Comparison of ENCODE assay signal across 19 cellular contexts in the genomic region with DNA sequence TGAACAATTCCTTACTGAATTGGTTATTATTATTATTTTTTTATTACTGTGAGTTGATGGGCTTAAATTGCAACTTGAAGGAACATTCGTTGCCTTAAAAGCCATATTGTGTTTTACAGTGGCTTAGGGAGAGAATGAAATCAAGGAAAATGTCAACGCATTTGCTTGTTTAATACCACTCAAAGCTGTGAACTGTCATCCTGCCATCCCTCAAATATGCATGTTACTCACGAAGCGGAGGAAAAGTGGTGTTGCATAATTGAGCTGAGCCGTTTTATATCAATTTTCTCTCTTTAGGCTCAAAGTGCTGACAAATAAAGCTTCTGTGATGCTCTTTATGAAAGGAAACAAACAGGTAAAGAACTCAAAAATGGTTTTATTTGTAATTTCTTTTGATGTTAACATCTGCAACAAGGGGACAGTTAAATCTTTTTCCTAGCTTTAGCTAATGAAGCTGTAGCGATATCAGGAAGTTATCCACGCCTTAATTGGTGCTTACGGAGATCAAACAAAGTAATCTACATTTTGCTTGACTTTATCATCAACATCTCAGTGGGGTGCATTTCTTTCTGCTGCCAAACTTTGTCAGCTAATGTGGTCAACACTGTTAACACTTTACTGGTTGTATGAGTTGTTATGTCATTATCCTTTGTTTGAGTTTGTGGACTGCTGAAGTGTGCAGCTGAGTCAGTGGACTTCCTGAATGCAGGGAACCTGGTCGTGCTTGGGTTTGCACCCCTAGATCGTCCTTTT. TPM values are rescaled to one million over a fixed set of nuclear protein-coding genes. Genes with fewer than 3 reads are reported as not detected.
DNase-seq lines count a peak whose midpoint lies in the region; ATAC-seq and TF ChIP-seq lines count a peak whose summit lies in the region.
"Had no signal": no experiment of that assay in that cellular context is flagged by ENCODE, and none has a peak within 500 bp of the region (broad histone marks: within the 10 kb centered on the region; RNA-seq: fewer than 3 reads in every experiment).

No MANE protein-coding gene starts in this region.

- in situ Hi-C loops in GM13977 (cut with MboI; ENCODE audit: low pct_unique_long_range_greater_than_20kb, low sequenced_read_pairs, unreplicated experiment): no loop called here

- peaks cover 25% of the 10 kb centered on the region for H3K4me1 Mint-ChIP-seq in central memory CD8-positive, alpha-beta T cell

- no peak overlapping the region for H3K27ac Mint-ChIP-seq in central memory CD8-positive, alpha-beta T cell (ENCODE audit: low read depth)
- H3K27ac Mint-ChIP-seq: activated CD4-positive, alpha-beta T cell treated with anti-CD3 and anti-CD28 coated beads, Interleukin-2, amount 10 ng/mL, durations not matched to agents 24 days and 14 days; activated T-helper 1 cell treated with anti-CD3 and anti-CD28 coated beads, Interleukin-12 subunit alpha, Interleukin-12 subunit beta, Interleukin-2, Interleukin-4 antibody, amounts not matched to agents 30 ng/mL and 10 ng/mL and 1 ng/mL, durations not matched to agents 14 hours and 24 hours and 36 hours; T-helper 1 cell treated with Interleukin-12 subunit alpha and Interleukin-12 subunit beta and Interleukin-4 antibody, amounts not matched to agents 30 μg/mL and 1 μg/mL, for 36 hours had no signal

- peak; percentile 28 for ATAC-seq in central memory CD8-positive, alpha-beta T cell (replicated peaks; ENCODE audit: extremely low read depth, poor library complexity, severe bottlenecking)
- ATAC-seq: A549, esophagus mucosa, pancreas, upper lobe of right lung had no signal

- no peak for TF ChIP-seq CTCF in GM13977 (IDR thresholded peaks at IDR 0.05; ENCODE audit: extremely low read depth, insufficient read depth, missing control alignments)

- H3K27me3 Mint-ChIP-seq in central memory CD8-positive, alpha-beta T cell: no peaks in the 10 kb centered on the region
- H3K27me3 Mint-ChIP-seq: activated CD4-positive, alpha-beta T cell treated with anti-CD3 and anti-CD28 coated beads, Interleukin-2, amount 10 ng/mL, durations not matched to agents 24 days and 14 days had no signal

- DNase-seq in NCI-H1417 (lab: John Stamatoyannopoulos, UW): peak in 2 of 3 experiments; percentile 47 to 75
- DNase-seq in NCI-H1417 treated with DMSO at 0.1 percent for 48 hours (lab: John Stamatoyannopoulos, UW): no peak
- DNase-seq in M059J (ENCODE audit: low read depth): peak; percentile 42
- no peak for DNase-seq in central memory CD8-positive, alpha-beta T cell (ENCODE audit: low spot score in 2 of 2)
- peak; percentile 22 for DNase-seq in non-pigmented ciliary epithelial cell (ENCODE audit: low read depth)
- DNase-seq in HPDE6-E6E7 (ENCODE audit: extremely low spot score): no peak
- no peak for DNase-seq in GM13977 (ENCODE audit: low spot score)
- no peak for DNase-seq in activated effector memory CD4-positive, alpha-beta T cell treated with anti-CD3 and anti-CD28 coated beads, Interleukin-2, amount 50 U/mL, for 16 hours
- DNase-seq: activated CD4-positive, alpha-beta T cell treated with anti-CD3 and anti-CD28 coated beads, Interleukin-2, amount 10 ng/mL, durations not matched to agents 24 days and 14 days; central memory CD4-positive, alpha-beta T cell; NCI-H446; pancreas; Peyer's patch; stimulated activated CD4-positive, alpha-beta T cell treated with anti-CD3 and anti-CD28 coated beads, Interleukin-15, amount 100 ng/mL, for 24 hours; upper lobe of right lung had no signal

- no peaks in the 10 kb centered on the region for H3K9me3 Mint-ChIP-seq in central memory CD8-positive, alpha-beta T cell
- H3K9me3 Mint-ChIP-seq: activated CD4-positive, alpha-beta T cell treated with anti-CD3 and anti-CD28 coated beads, Interleukin-2, amount 10 ng/mL, durations not matched to agents 24 days and 14 days; activated T-helper 1 cell treated with anti-CD3 and anti-CD28 coated beads, Interleukin-12 subunit alpha, Interleukin-12 subunit beta, Interleukin-2, Interleukin-4 antibody, amounts not matched to agents 30 ng/mL and 10 ng/mL and 1 ng/mL, durations not matched to agents 14 hours and 24 hours and 36 hours; T-helper 1 cell treated with Interleukin-12 subunit alpha and Interleukin-12 subunit beta and Interleukin-4 antibody, amounts not matched to agents 30 μg/mL and 1 μg/mL, for 36 hours had no signal

- H3K4me3 Mint-ChIP-seq in central memory CD8-positive, alpha-beta T cell: no peak overlapping the region
- H3K4me3 Mint-ChIP-seq: activated CD4-positive, alpha-beta T cell treated with anti-CD3 and anti-CD28 coated beads, Interleukin-2, amount 10 ng/mL, durations not matched to agents 24 days and 14 days; activated T-helper 1 cell treated with anti-CD3 and anti-CD28 coated beads, Interleukin-12 subunit alpha, Interleukin-12 subunit beta, Interleukin-2, Interleukin-4 antibody, amounts not matched to agents 30 ng/mL and 10 ng/mL and 1 ng/mL, durations not matched to agents 14 hours and 24 hours and 36 hours; T-helper 1 cell treated with Interleukin-12 subunit alpha and Interleukin-12 subunit beta and Interleukin-4 antibody, amounts not matched to agents 30 μg/mL and 1 μg/mL, for 36 hours had no signal

- H3K36me3 Mint-ChIP-seq in central memory CD8-positive, alpha-beta T cell (ENCODE audit: insufficient read depth): peaks cover 30% of the 10 kb centered on the region

RNA-seq across cellular contexts. Expression of a gene that starts 33.1 kb away (rescaled TPM):
- 168 and 179 TPM in 2 replicates for total RNA-seq in M059J (2014; rRNA removed; shearing (Covaris generic))

RNA-seq across cellular contexts. Expression of a gene that starts 58.7 kb away (rescaled TPM):
- total RNA-seq in M059J (2014; rRNA removed; shearing (Covaris generic)): 0.05 TPM in 1 of 2 replicates, not detected in the other

Comparison
In these comparisons a context has a peak if more than half of its experiments do, and no peak if none do; other contexts are left out.
1. DNase-seq: peak in NCI-H1417 (2 of 3), M059J (single experiment) and non-pigmented ciliary epithelial cell (single experiment); none in NCI-H1417 treated with DMSO at 0.1 percent for 48 hours (single experiment), central memory CD8-positive, alpha-beta T cell (0 of 2), HPDE6-E6E7 (single experiment), GM13977 (single experiment) and activated effector memory CD4-positive, alpha-beta T cell treated with anti-CD3 and anti-CD28 coated beads, Interleukin-2, amount 50 U/mL, for 16 hours (single experiment).